In the genomic region with DNA sequence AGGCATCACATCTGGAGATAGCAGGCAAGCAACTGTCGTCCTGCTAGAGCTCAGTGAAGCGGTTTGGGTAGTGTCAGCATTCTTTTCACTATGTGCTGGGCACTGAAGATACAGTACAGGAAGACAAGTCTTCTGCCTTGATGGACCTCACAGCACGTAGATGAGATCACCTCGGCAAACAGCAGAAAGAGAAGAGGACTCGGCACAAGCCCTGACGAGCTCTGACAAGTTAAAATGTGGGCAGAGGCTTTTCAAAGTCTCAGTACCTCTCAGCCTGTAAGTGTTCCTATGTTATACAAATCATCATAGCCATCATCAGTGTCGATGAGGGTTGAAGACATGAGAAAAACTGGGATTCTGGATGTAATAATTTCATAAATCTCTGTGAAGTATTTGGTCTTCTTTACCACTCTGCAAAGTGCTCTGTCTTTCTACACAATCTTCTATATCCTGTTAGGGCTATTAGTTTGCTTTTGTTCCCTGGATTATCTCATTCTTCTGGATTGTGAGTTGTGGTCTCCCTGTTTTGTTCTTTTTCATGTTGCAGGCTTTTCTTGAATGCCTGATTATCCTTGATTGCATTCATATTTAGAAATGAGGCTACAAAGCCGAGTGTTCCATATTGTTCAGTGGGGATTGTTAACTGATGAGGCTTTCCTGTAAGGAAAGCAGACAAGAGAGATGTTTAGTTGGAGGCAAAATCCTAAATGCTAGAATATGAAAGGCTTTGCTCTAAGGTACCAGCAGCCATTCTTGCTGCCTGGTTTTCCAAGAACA, we compare ENCODE assay signal across 29 cellular contexts. TPM values are rescaled to one million over a fixed set of nuclear protein-coding genes. Genes with fewer than 3 reads are reported as not detected.
"Had no signal": no experiment of that assay in that cellular context is flagged by ENCODE, and none has a peak within 500 bp of the region (broad histone marks: within the 10 kb centered on the region; RNA-seq: fewer than 3 reads in every experiment).

No MANE protein-coding gene starts in this region.

- H3K27me3 Mint-ChIP-seq: dendritic cell treated with granulocyte-macrophage colony-stimulating factor and Interleukin-4, amounts not matched to agents 40 ng/mL and 50 ng/mL, for 4 days had no signal

- H3K27ac Mint-ChIP-seq: activated naive CD4-positive, alpha-beta T cell treated with anti-CD3 and anti-CD28 coated beads, Interleukin-2, amount 10 ng/mL, durations not matched to agents 7 days and 5 days; activated naive CD8-positive, alpha-beta T cell treated with anti-CD3 and anti-CD28 coated beads, Interleukin-2, amount 10 ng/mL, durations not matched to agents 7 days and 5 days; activated T-helper 1 cell treated with anti-CD3 and anti-CD28 coated beads, Interleukin-12 subunit alpha, Interleukin-12 subunit beta, Interleukin-2, Interleukin-4 antibody, amounts not matched to agents 30 ng/mL and 10 ng/mL and 1 ng/mL, durations not matched to agents 14 hours and 24 hours and 36 hours; dendritic cell treated with granulocyte-macrophage colony-stimulating factor and Interleukin-4, amounts not matched to agents 40 ng/mL and 50 ng/mL, for 4 days; endodermal cell; immature natural killer cell; memory B cell; naive thymus-derived CD4-positive, alpha-beta T cell had no signal

- H3K4me1 Mint-ChIP-seq: central memory CD8-positive, alpha-beta T cell; endodermal cell; immature natural killer cell; memory B cell had no signal

- H3K36me3 ChIP-seq: ascending aorta, spleen, suprapubic skin, tibial artery, upper lobe of right lung had no signal

- H3K9me3 ChIP-seq: ascending aorta, spleen, suprapubic skin, tibial artery, upper lobe of right lung had no signal

- H3K27me3 ChIP-seq: ascending aorta, tibial artery, upper lobe of right lung had no signal

- H3K36me3 Mint-ChIP-seq: activated naive CD4-positive, alpha-beta T cell treated with anti-CD3 and anti-CD28 coated beads, Interleukin-2, amount 10 ng/mL, durations not matched to agents 7 days and 5 days; immature natural killer cell; memory B cell had no signal

- DNase-seq: activated CD4-positive, alpha-beta T cell treated with anti-CD3 and anti-CD28 coated beads for 4 hours; activated CD4-positive, alpha-beta T cell treated with anti-CD3 and anti-CD28 coated beads, Interleukin-2, amount 50 U/mL, for 4 hours; activated CD4-positive, CD25-positive, alpha-beta regulatory T cell; activated effector memory CD4-positive, alpha-beta T cell treated with anti-CD3 and anti-CD28 coated beads, Interleukin-2, amount 50 U/mL, for 16 hours; activated naive CD4-positive, alpha-beta T cell treated with anti-CD3 and anti-CD28 coated beads, Interleukin-2, amount 10 ng/mL, durations not matched to agents 7 days and 5 days; activated naive CD8-positive, alpha-beta T cell treated with anti-CD3 and anti-CD28 coated beads, Interleukin-2, amount 10 ng/mL, durations not matched to agents 7 days and 5 days; activated T-cell treated with anti-CD3 and anti-CD28 coated beads, Interleukin-2, amount 50 U/mL, for 1 hour; endodermal cell; head of caudate nucleus; hypothalamus; immature natural killer cell; midbrain; naive thymus-derived CD4-positive, alpha-beta T cell; right cardiac atrium; spleen; stimulated activated naive CD4-positive, alpha-beta T cell; tibial artery; upper lobe of right lung had no signal

- ATAC-seq: naive thymus-derived CD4-positive, alpha-beta T cell; right cardiac atrium; upper lobe of right lung had no signal

- H3K4me3 Mint-ChIP-seq: activated naive CD4-positive, alpha-beta T cell treated with anti-CD3 and anti-CD28 coated beads, Interleukin-2, amount 10 ng/mL, durations not matched to agents 7 days and 5 days; activated naive CD8-positive, alpha-beta T cell treated with anti-CD3 and anti-CD28 coated beads, Interleukin-2, amount 10 ng/mL, durations not matched to agents 7 days and 5 days; activated T-helper 1 cell treated with anti-CD3 and anti-CD28 coated beads, Interleukin-12 subunit alpha, Interleukin-12 subunit beta, Interleukin-2, Interleukin-4 antibody, amounts not matched to agents 30 ng/mL and 10 ng/mL and 1 ng/mL, durations not matched to agents 14 hours and 24 hours and 36 hours; central memory CD8-positive, alpha-beta T cell; dendritic cell treated with granulocyte-macrophage colony-stimulating factor and Interleukin-4, amounts not matched to agents 40 ng/mL and 50 ng/mL, for 4 days; endodermal cell; immature natural killer cell; memory B cell; naive thymus-derived CD4-positive, alpha-beta T cell had no signal

- H3K27ac ChIP-seq: ascending aorta, spleen, suprapubic skin, tibial artery, upper lobe of right lung had no signal

- H3K9me3 Mint-ChIP-seq: activated naive CD4-positive, alpha-beta T cell treated with anti-CD3 and anti-CD28 coated beads, Interleukin-2, amount 10 ng/mL, durations not matched to agents 7 days and 5 days; activated T-helper 1 cell treated with anti-CD3 and anti-CD28 coated beads, Interleukin-12 subunit alpha, Interleukin-12 subunit beta, Interleukin-2, Interleukin-4 antibody, amounts not matched to agents 30 ng/mL and 10 ng/mL and 1 ng/mL, durations not matched to agents 14 hours and 24 hours and 36 hours; central memory CD8-positive, alpha-beta T cell; dendritic cell treated with granulocyte-macrophage colony-stimulating factor and Interleukin-4, amounts not matched to agents 40 ng/mL and 50 ng/mL, for 4 days; endodermal cell; immature natural killer cell; memory B cell had no signal

- H3K4me1 ChIP-seq: ascending aorta, spleen, suprapubic skin, tibial artery, upper lobe of right lung had no signal

- H3K4me3 ChIP-seq: ascending aorta, spleen, suprapubic skin, tibial artery, upper lobe of right lung had no signal

RNA-seq across cellular contexts. Expression of gene MAEL, which starts 24.2 kb away (rescaled TPM):
- total RNA-seq: activated naive CD8-positive, alpha-beta T cell treated with anti-CD3 and anti-CD28 coated beads, Interleukin-2, amount 10 ng/mL, durations not matched to agents 7 days and 5 days; activated T-helper 1 cell treated with anti-CD3 and anti-CD28 coated beads, Interleukin-12 subunit alpha, Interleukin-12 subunit beta, Interleukin-2, Interleukin-4 antibody, amounts not matched to agents 30 ng/mL and 10 ng/mL and 1 ng/mL, durations not matched to agents 14 hours and 24 hours and 36 hours; ascending aorta; epithelial cell of proximal tubule; fibroblast of lung; naive thymus-derived CD4-positive, alpha-beta T cell; pulmonary artery endothelial cell; spleen; suprapubic skin; T-helper 1 cell treated with Interleukin-12 subunit alpha and Interleukin-12 subunit beta and Interleukin-4 antibody, amounts not matched to agents 30 ng/mL and 1 ng/mL, for 36 hours; upper lobe of right lung had no signal
- polyA plus RNA-seq: fibroblast of lung; immature natural killer cell; naive thymus-derived CD4-positive, alpha-beta T cell; neural cell had no signal

RNA-seq across cellular contexts. Expression of gene ILDR2, which starts 38.0 kb away (rescaled TPM):
- total RNA-seq: ascending aorta, pulmonary artery endothelial cell had no signal
- polyA plus RNA-seq: naive thymus-derived CD4-positive, alpha-beta T cell had no signal
